Comparison of ENCODE assay signal across 17 cellular contexts in the genomic region with DNA sequence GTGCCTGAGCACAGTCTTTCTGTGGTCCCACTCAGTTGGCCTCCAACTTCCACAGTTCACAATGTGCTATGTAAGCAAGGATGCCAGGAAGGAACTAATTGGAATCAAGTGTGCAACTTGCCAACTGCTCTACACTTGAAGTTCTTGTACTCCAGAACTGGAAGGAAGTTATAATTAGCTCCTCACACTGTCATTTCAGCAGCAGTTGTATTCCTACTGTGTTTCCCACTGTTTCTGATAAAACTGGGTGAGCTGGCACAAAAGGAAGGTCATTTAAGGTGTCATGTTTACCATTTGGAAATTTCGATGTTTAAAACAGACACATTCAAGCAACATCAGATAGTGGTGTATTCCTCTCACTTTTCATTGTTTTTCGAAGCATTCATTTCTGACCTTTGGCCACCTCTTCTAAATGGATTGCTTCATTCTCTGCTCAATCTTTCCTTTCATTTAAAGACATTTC.
DNase-seq lines count a peak whose midpoint lies in the region; ATAC-seq, FAIRE-seq and TF ChIP-seq lines count a peak whose summit lies in the region.
"Had no signal": no experiment of that assay in that cellular context is flagged by ENCODE, and none has a peak within 500 bp of the region (broad histone marks: within the 10 kb centered on the region; RNA-seq: fewer than 3 reads in every experiment).

No MANE protein-coding gene starts in this region.

- H3K4me2 ChIP-seq in K562 (ENCODE audit: insufficient read depth, low read length), result no peak overlapping the region

- no peak for TF ChIP-seq CTCF in K562 (IDR thresholded peaks at IDR 0.05 in 2 of 3, conservative IDR thresholded peaks at IDR 0.05 in 1 of 3; ENCODE audit: insufficient read depth in 2 of 3, low read depth in 1 of 3, low read length in 3 of 3)
- no peak for TF ChIP-seq CTCF in left lung (IDR thresholded peaks at IDR 0.05)
- no peak for TF ChIP-seq CTCF in lower leg skin (IDR thresholded peaks at IDR 0.05)
- TF ChIP-seq CTCF in endothelial cell (IDR thresholded peaks at IDR 0.05; ENCODE audit: unreplicated experiment), result no peak

- intact Hi-C loops in K562 (cut with micrococcal nuclease) (no loop called here), left lung (cut with DNase I) (no loop called here), lower leg skin (cut with DNase I; ENCODE audit: low total_unique reads) (no loop called here)

- peaks cover 8% of the 10 kb centered on the region for H3K4me1 Mint-ChIP-seq in endothelial cell (ENCODE audit: unreplicated experiment)
- H3K4me1 Mint-ChIP-seq: CD4-positive, alpha-beta memory T cell; nephron progenitor cell had no signal

- BruUV-seq in K562 (replicated peaks; lab: Mats Ljungman, UMichigan), result no TSS peak

- peaks cover 2 to 4% of the 10 kb centered on the region in 2 experiments; a peak in 3 of 5 replicates for H3K27me3 ChIP-seq in K562 (ENCODE audit: control insufficient read depth in 2 of 2, insufficient read depth in 2 of 2, low read length in 2 of 2)
- no peaks in the 10 kb centered on the region for H3K27me3 ChIP-seq in left lung

- TF ChIP-seq EP300 in K562 (IDR thresholded peaks at IDR 0.05; ENCODE audit: low read length), result no peak

- H3K27me3 Mint-ChIP-seq in endothelial cell (ENCODE audit: unreplicated experiment), result peaks cover 1% of the 10 kb centered on the region
- H3K27me3 Mint-ChIP-seq: type B pancreatic cell had no signal

- H2AFZ ChIP-seq in K562 (ENCODE audit: low read depth, low read length), result no peak overlapping the region

- FAIRE-seq in H54 (lab: Jason Lieb, UNC) (peak; percentile 81), K562 (lab: Jason Lieb, UNC) (peak; percentile 65)
- FAIRE-seq: RCC 7860 had no signal

- no peaks in the 10 kb centered on the region for H3K9me3 Mint-ChIP-seq in endothelial cell (ENCODE audit: unreplicated experiment)
- H3K9me3 Mint-ChIP-seq: CD4-positive, alpha-beta memory T cell; nephron progenitor cell; type B pancreatic cell had no signal

- ATAC-seq in K562, result no peak
- peak; percentile 71 for ATAC-seq in left lung

- WGBS in K562 (ENCODE audit: insufficient coverage, low coverage, missing lambda C conversion rate), result 0% methylated on average over 2 of the region's 2 CpGs
- 39 to 56% methylated on average over 2 of the region's 2 CpGs for WGBS in lower leg skin, 2 donors

- no peak for TF ChIP-seq RAD21 in K562 (CRISPR knock-in tag; conservative IDR thresholded peaks at IDR 0.05 in 1 of 2, IDR thresholded peaks at IDR 0.05 in 1 of 2)

- H3K4me1 ChIP-seq in K562 (replicated peaks in 1 of 2; ENCODE audit: control insufficient read depth in 2 of 2, insufficient read depth in 2 of 2, low read length in 2 of 2), result peaks cover 0 to 7% of the 10 kb centered on the region in 2 experiments; a peak in 1 of 5 replicates
- peaks cover 5 to 7% of the 10 kb centered on the region in 2 donors for H3K4me1 ChIP-seq in left lung

- in situ Hi-C loops in K562 (cut with MboI), result no loop called here

- H3K9ac ChIP-seq in K562 (ENCODE audit: insufficient read depth in 1 of 2, low read depth in 2 of 2, low read length in 2 of 2), result no peak overlapping the region

- H3K9me1 ChIP-seq in K562 (ENCODE audit: control insufficient read depth, insufficient read depth, low read length), result no peaks in the 10 kb centered on the region

- H3K27ac ChIP-seq in K562 (ENCODE audit: extremely low read depth, low read depth, low read length) (no peak overlapping the region), left lung (no peak overlapping the region)

- H3K36me3 ChIP-seq in K562 (ENCODE audit: control insufficient read depth, insufficient read depth, low read length), result no peaks in the 10 kb centered on the region
- H3K36me3 ChIP-seq in left lung, result no peaks in the 10 kb centered on the region

- H3K4me3 Mint-ChIP-seq in endothelial cell (ENCODE audit: unreplicated experiment), result no peak overlapping the region
- H3K4me3 Mint-ChIP-seq: CD4-positive, alpha-beta memory T cell; nephron progenitor cell; type B pancreatic cell had no signal

- CTCF ChIA-PET in K562 (lab: Yijun Ruan, JAX; ENCODE audit: low intra/inter-chr PET ratio), result no interaction called here

- TF ChIP-seq POLR2A in H54 (IDR thresholded peaks at IDR 0.05; ENCODE audit: low read depth, low read length) (no peak), K562 (conservative IDR thresholded peaks at IDR 0.05) (no peak), lower leg skin (IDR thresholded peaks at IDR 0.05) (no peak)

- DNase-seq in H54 (ENCODE audit: insufficient read length, low spot score), result no peak
- no peak for DNase-seq in K562 (ENCODE audit: extremely low read depth in 1 of 4, low spot score in 3 of 4)
- DNase-seq in left lung, result no peak
- peak; percentile 33 for DNase-seq in pulmonary artery endothelial cell (ENCODE audit: low read depth, low spot score)
- DNase-seq in lower leg skin (ENCODE audit: low spot score in 2 of 2), result no peak
- no peak for DNase-seq in HUDEP-2 (lab: John Stamatoyannopoulos, UW; ENCODE audit: unreplicated experiment in 76 of 76)
- no peak for DNase-seq in mucosa of gallbladder (ENCODE audit: low spot score)
- no peak for DNase-seq in endothelial cell (ENCODE audit: low spot score)
- DNase-seq: activated CD4-positive, alpha-beta T cell treated with anti-CD3 and anti-CD28 coated beads, Interleukin-2, amount 50 U/mL, for 1 hour; amniotic stem cell; CD4-positive, alpha-beta memory T cell; DMS53; NCI-H1436 treated with DMSO at 0.1 percent for 48 hours; nephron progenitor cell; stimulated activated naive CD4-positive, alpha-beta T cell had no signal

- no peaks in the 10 kb centered on the region for H4K20me1 ChIP-seq in K562 (replicated peaks; ENCODE audit: control insufficient read depth, insufficient read depth, low read length)

- H3K27ac Mint-ChIP-seq in endothelial cell (ENCODE audit: unreplicated experiment), result no peak overlapping the region
- H3K27ac Mint-ChIP-seq: CD4-positive, alpha-beta memory T cell; nephron progenitor cell; type B pancreatic cell had no signal

- H3K4me3 ChIP-seq in K562, result no peak overlapping the region
- no peak overlapping the region for H3K4me3 ChIP-seq in left lung
- H3K4me3 ChIP-seq in lower leg skin (ENCODE audit: low read depth, poor library complexity, severe bottlenecking), result no peak overlapping the region

- no peaks in the 10 kb centered on the region for H3K9me3 ChIP-seq in K562 (replicated peaks; ENCODE audit: control insufficient read depth, insufficient read depth, low read depth, low read length)
- H3K9me3 ChIP-seq in left lung, result no peaks in the 10 kb centered on the region

- no peaks in the 10 kb centered on the region for H3K79me2 ChIP-seq in K562 (ENCODE audit: control insufficient read depth, insufficient read depth, low read length)

- POLR2A ChIA-PET in K562 (lab: Yijun Ruan, JAX), result interaction anchor here (1.3 kb wide), 1 partner anchor 16 kb away, joined by 3 read pairs; no protein-coding TSS in a partner anchor

- peaks cover 8% of the 10 kb centered on the region for H3K36me3 Mint-ChIP-seq in endothelial cell (ENCODE audit: low read depth, unreplicated experiment)
- H3K36me3 Mint-ChIP-seq: CD4-positive, alpha-beta memory T cell had no signal

TF ChIP-seq in K562, 482 proteins besides CTCF, POLR2A, EP300 and RAD21:
- TF ChIP-seq, protein P1, sequence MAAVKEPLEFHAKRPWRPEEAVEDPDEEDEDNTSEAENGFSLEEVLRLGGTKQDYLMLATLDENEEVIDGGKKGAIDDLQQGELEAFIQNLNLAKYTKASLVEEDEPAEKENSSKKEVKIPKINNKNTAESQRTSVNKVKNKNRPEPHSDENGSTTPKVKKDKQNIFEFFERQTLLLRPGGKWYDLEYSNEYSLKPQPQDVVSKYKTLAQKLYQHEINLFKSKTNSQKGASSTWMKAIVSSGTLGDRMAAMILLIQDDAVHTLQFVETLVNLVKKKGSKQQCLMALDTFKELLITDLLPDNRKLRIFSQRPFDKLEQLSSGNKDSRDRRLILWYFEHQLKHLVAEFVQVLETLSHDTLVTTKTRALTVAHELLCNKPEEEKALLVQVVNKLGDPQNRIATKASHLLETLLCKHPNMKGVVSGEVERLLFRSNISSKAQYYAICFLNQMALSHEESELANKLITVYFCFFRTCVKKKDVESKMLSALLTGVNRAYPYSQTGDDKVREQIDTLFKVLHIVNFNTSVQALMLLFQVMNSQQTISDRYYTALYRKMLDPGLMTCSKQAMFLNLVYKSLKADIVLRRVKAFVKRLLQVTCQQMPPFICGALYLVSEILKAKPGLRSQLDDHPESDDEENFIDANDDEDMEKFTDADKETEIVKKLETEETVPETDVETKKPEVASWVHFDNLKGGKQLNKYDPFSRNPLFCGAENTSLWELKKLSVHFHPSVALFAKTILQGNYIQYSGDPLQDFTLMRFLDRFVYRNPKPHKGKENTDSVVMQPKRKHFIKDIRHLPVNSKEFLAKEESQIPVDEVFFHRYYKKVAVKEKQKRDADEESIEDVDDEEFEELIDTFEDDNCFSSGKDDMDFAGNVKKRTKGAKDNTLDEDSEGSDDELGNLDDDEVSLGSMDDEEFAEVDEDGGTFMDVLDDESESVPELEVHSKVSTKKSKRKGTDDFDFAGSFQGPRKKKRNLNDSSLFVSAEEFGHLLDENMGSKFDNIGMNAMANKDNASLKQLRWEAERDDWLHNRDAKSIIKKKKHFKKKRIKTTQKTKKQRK (IDR thresholded peaks at IDR 0.05; ENCODE audit: borderline replicate concordance, low read depth, low read length), result no peak
- TF ChIP-seq NR2C2 (CRISPR knock-in tag; IDR thresholded peaks at IDR 0.05) (no peak), NR2C2 (tag; IDR thresholded peaks at IDR 0.05) (0 out of 2 replicates have a peak, but pooled peaks have one; percentile 17), CEBPG (CRISPR knock-in tag; IDR thresholded peaks at IDR 0.05) (no peak), CEBPG (tag; conservative IDR thresholded peaks at IDR 0.05 in 1 of 2, IDR thresholded peaks at IDR 0.05 in 1 of 2) (peak; percentile 37 to 64; a peak in 3 of 4 replicates)
